In the genomic region with DNA sequence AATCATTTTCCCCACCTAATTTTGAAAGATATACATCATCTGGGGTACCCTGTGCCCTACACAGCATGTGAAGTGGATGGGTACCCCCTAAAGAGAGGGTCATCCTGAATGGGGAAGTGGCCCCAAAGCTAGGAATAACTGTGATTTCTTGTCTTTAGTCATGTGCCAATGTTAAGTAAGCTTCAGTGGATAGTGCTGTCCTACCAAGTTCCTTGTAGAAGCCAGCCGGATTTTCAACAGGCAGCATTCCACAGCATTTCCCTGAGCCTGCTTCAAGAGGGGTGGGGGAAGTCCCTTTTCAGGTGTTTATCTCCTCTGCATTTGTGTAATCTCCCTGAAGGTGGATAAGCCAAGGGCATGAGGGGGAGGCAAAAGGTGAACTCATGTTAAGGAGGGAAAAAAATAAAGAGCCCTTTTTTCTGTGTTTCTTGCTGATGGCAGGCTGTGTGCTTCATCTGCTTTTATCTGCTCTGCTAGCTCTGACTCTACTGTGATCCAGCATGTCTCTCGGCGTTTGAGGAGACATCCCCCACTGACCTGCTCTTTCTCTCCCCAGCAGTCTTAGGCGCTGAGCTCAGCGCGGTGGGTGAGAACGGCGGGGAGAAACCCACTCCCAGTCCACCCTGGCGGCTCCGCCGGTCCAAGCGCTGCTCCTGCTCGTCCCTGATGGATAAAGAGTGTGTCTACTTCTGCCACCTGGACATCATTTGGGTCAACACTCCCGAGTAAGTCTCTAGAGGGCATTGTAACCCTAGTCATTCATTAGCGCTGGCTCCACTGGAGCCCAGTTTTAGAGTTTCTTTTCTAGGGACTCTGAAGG, we compare ENCODE assay signal across 9 cellular contexts. TPM values are rescaled to one million over a fixed set of nuclear protein-coding genes. Genes with fewer than 3 reads are reported as not detected.
DNase-seq lines count a peak whose midpoint lies in the region; ATAC-seq and TF ChIP-seq lines count a peak whose summit lies in the region.
"Had no signal": no experiment of that assay in that cellular context is flagged by ENCODE, and none has a peak within 500 bp of the region (broad histone marks: within the 10 kb centered on the region; RNA-seq: fewer than 3 reads in every experiment).

No MANE protein-coding gene starts in this region.

- DNase-seq in H4 (ENCODE audit: low spot score) (peak; percentile 53), adipocyte (ENCODE audit: low read depth) (peak; percentile 50), iPS-NIHi7 (ENCODE audit: extremely low spot score) (peak; percentile 50), suprapubic skin (ENCODE audit: low spot score in 2 of 2) (no peak), SIG-M5 treated with dmso at 0.1 percent for 504 hours (lab: John Stamatoyannopoulos, UW; ENCODE audit: unreplicated experiment) (no peak)
- DNase-seq: activated CD4-positive, alpha-beta T cell treated with anti-CD3 and anti-CD28 coated beads, Interleukin-2, amount 50 U/mL, for 1 hour had no signal

- peak overlapping the region; percentile 9 for H3K27ac ChIP-seq in suprapubic skin
- H3K27ac ChIP-seq in gastroesophageal sphincter: peak overlapping the region in 1 of 4 donors; percentile 45
- H3K27ac ChIP-seq: neutrophil had no signal

- TF ChIP-seq CTCF in suprapubic skin (IDR thresholded peaks at IDR 0.05) (no peak), gastroesophageal sphincter (IDR thresholded peaks at IDR 0.05) (no peak)

- H3K9me3 ChIP-seq in adipocyte (ENCODE audit: control insufficient read depth, low read length) (no peaks in the 10 kb centered on the region), suprapubic skin (no peaks in the 10 kb centered on the region), gastroesophageal sphincter (no peaks in the 10 kb centered on the region)
- H3K9me3 ChIP-seq: neutrophil had no signal

- no peaks in the 10 kb centered on the region for H3K36me3 ChIP-seq in adipocyte (ENCODE audit: control insufficient read depth, insufficient read depth, low read length, severe bottlenecking)
- H3K36me3 ChIP-seq in suprapubic skin: no peaks in the 10 kb centered on the region
- H3K36me3 ChIP-seq in gastroesophageal sphincter: peaks cover 0 to 15% of the 10 kb centered on the region in 2 donors
- H3K36me3 ChIP-seq: neutrophil had no signal

- H3K9ac ChIP-seq in adipocyte (ENCODE audit: low read length): peak overlapping the region; percentile 70

- H3K4me1 ChIP-seq in adipocyte (ENCODE audit: control insufficient read depth, insufficient read depth, low read length): peaks cover 38% of the 10 kb centered on the region
- peaks cover 82% of the 10 kb centered on the region for H3K4me1 ChIP-seq in suprapubic skin
- peaks cover 0 to 25% (median 0%) of the 10 kb centered on the region in 3 donors for H3K4me1 ChIP-seq in gastroesophageal sphincter

- ATAC-seq in gastroesophageal sphincter: no peak
- ATAC-seq in HG02798 (IDR thresholded peaks at IDR 0.05; ENCODE audit: poor library complexity, unreplicated experiment): no peak

- no peaks in the 10 kb centered on the region for H3K27me3 ChIP-seq in adipocyte (replicated peaks; ENCODE audit: control insufficient read depth, insufficient read depth, low read length)
- H3K27me3 ChIP-seq in suprapubic skin: no peaks in the 10 kb centered on the region
- peaks cover 20% of the 10 kb centered on the region for H3K27me3 ChIP-seq in gastroesophageal sphincter

- TF ChIP-seq EP300 in suprapubic skin (IDR thresholded peaks at IDR 0.05) (no peak), gastroesophageal sphincter (IDR thresholded peaks at IDR 0.05) (no peak)

- peak overlapping the region; percentile 76 for H3K4me3 ChIP-seq in adipocyte (ENCODE audit: low read length)
- H3K4me3 ChIP-seq in suprapubic skin: peak overlapping the region; percentile 55
- H3K4me3 ChIP-seq in gastroesophageal sphincter: peak overlapping the region in 1 of 2 donors; percentile 54

- no peak for TF ChIP-seq POLR2A in suprapubic skin (IDR thresholded peaks at IDR 0.05)
- no peak for TF ChIP-seq POLR2A in gastroesophageal sphincter (IDR thresholded peaks at IDR 0.05)

- 53% methylated on average over 14 of the region's 15 CpGs for WGBS in suprapubic skin
- WGBS in gastroesophageal sphincter (ENCODE audit: low coverage in 1 of 2), 2 donors: 28 to 40% methylated on average over 4 to 13 of the region's 15 CpGs

RNA-seq across cellular contexts. Expression of gene EDN1, which starts 1.8 kb away (rescaled TPM):
- total RNA-seq in H4 (2014; rRNA removed; shearing (Covaris generic)): 3.5 and 6.7 TPM in 2 replicates
- total RNA-seq in suprapubic skin: 10 to 100 TPM; 18.7 to 23.3 (median 20.7) TPM
- total RNA-seq in gastroesophageal sphincter: 10 to 100 TPM in 3 of 4 donors, 1 to 10 TPM in 1; 3.6 to 39.6 (median 15.1) TPM

Comparison
In these comparisons a context has a peak if more than half of its experiments do, and no peak if none do; other contexts are left out.
1. DNase-seq: peak in H4 (single experiment), adipocyte (single experiment) and iPS-NIHi7 (single experiment); none in suprapubic skin (0 of 2) and SIG-M5 treated with dmso at 0.1 percent for 504 hours (single experiment).